Comparison of ENCODE assay signal across 1 cellular context in the genomic region with DNA sequence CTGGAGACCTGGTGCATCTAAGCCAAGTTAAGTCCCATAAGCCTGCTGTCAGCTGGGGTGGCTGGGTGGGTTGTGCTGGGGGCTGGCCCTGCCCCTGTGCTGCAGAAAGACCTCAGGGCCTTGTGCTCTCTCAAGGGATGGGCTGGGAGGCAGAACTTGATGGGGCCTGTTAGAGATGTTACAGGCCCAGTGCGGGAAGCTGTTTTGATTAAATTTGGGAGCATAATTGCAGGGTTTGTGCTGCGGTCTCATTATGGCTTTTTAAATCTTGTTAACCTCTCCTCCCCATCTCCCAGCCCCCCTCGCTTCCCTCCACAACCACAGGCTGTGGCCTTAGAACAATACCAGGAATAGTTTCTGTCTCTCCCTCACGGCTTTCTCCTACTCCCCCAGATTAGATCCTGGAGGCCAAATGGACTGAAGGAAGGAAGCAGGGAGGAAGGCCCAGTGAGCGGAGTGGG.
TF ChIP-seq lines count a peak whose summit lies in the region.

No MANE protein-coding gene starts in this region.

TF ChIP-seq in WTC11, 78 proteins besides CTCF, POLR2A, EP300 and RAD21 (continued from another document):
- TF ChIP-seq, protein P1, sequence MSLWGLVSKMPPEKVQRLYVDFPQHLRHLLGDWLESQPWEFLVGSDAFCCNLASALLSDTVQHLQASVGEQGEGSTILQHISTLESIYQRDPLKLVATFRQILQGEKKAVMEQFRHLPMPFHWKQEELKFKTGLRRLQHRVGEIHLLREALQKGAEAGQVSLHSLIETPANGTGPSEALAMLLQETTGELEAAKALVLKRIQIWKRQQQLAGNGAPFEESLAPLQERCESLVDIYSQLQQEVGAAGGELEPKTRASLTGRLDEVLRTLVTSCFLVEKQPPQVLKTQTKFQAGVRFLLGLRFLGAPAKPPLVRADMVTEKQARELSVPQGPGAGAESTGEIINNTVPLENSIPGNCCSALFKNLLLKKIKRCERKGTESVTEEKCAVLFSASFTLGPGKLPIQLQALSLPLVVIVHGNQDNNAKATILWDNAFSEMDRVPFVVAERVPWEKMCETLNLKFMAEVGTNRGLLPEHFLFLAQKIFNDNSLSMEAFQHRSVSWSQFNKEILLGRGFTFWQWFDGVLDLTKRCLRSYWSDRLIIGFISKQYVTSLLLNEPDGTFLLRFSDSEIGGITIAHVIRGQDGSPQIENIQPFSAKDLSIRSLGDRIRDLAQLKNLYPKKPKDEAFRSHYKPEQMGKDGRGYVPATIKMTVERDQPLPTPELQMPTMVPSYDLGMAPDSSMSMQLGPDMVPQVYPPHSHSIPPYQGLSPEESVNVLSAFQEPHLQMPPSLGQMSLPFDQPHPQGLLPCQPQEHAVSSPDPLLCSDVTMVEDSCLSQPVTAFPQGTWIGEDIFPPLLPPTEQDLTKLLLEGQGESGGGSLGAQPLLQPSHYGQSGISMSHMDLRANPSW (CRISPR knock-in tag; conservative IDR thresholded peaks at IDR 0.05; ENCODE audit: low read depth), result no peak
- TF ChIP-seq TP53 (CRISPR knock-in tag; IDR thresholded peaks at IDR 0.05) (no peak), HMGA2 (CRISPR knock-in tag; IDR thresholded peaks at IDR 0.05) (no peak), ZNF396 (CRISPR knock-in tag; IDR thresholded peaks at IDR 0.05; ENCODE audit: borderline replicate concordance) (no peak), ZNF263 (CRISPR knock-in tag; IDR thresholded peaks at IDR 0.05; ENCODE audit: low read depth) (no peak), CREM (CRISPR knock-in tag; IDR thresholded peaks at IDR 0.05) (no peak), FOXJ3 (CRISPR knock-in tag; IDR thresholded peaks at IDR 0.05; ENCODE audit: borderline replicate concordance) (no peak), PRRX2 (CRISPR knock-in tag; IDR thresholded peaks at IDR 0.05) (no peak), E2F5 (CRISPR knock-in tag; IDR thresholded peaks at IDR 0.05) (no peak), PREB (CRISPR knock-in tag; IDR thresholded peaks at IDR 0.05; ENCODE audit: borderline replicate concordance) (no peak), ETV6 (CRISPR knock-in tag; IDR thresholded peaks at IDR 0.05) (no peak), MLX (CRISPR knock-in tag; IDR thresholded peaks at IDR 0.05) (no peak)
- TF ChIP-seq, protein P2, sequence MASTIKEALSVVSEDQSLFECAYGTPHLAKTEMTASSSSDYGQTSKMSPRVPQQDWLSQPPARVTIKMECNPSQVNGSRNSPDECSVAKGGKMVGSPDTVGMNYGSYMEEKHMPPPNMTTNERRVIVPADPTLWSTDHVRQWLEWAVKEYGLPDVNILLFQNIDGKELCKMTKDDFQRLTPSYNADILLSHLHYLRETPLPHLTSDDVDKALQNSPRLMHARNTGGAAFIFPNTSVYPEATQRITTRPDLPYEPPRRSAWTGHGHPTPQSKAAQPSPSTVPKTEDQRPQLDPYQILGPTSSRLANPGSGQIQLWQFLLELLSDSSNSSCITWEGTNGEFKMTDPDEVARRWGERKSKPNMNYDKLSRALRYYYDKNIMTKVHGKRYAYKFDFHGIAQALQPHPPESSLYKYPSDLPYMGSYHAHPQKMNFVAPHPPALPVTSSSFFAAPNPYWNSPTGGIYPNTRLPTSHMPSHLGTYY (CRISPR knock-in tag; IDR thresholded peaks at IDR 0.05), result no peak
- TF ChIP-seq, protein P3, sequence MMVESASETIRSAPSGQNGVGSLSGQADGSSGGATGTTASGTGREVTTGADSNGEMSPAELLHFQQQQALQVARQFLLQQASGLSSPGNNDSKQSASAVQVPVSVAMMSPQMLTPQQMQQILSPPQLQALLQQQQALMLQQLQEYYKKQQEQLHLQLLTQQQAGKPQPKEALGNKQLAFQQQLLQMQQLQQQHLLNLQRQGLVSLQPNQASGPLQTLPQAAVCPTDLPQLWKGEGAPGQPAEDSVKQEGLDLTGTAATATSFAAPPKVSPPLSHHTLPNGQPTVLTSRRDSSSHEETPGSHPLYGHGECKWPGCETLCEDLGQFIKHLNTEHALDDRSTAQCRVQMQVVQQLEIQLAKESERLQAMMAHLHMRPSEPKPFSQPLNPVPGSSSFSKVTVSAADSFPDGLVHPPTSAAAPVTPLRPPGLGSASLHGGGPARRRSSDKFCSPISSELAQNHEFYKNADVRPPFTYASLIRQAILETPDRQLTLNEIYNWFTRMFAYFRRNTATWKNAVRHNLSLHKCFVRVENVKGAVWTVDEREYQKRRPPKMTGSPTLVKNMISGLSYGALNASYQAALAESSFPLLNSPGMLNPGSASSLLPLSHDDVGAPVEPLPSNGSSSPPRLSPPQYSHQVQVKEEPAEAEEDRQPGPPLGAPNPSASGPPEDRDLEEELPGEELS (CRISPR knock-in tag; IDR thresholded peaks at IDR 0.05), result no peak
- TF ChIP-seq, protein P4, sequence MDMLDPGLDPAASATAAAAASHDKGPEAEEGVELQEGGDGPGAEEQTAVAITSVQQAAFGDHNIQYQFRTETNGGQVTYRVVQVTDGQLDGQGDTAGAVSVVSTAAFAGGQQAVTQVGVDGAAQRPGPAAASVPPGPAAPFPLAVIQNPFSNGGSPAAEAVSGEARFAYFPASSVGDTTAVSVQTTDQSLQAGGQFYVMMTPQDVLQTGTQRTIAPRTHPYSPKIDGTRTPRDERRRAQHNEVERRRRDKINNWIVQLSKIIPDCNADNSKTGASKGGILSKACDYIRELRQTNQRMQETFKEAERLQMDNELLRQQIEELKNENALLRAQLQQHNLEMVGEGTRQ (CRISPR knock-in tag; IDR thresholded peaks at IDR 0.05), result no peak
- TF ChIP-seq, protein P5, sequence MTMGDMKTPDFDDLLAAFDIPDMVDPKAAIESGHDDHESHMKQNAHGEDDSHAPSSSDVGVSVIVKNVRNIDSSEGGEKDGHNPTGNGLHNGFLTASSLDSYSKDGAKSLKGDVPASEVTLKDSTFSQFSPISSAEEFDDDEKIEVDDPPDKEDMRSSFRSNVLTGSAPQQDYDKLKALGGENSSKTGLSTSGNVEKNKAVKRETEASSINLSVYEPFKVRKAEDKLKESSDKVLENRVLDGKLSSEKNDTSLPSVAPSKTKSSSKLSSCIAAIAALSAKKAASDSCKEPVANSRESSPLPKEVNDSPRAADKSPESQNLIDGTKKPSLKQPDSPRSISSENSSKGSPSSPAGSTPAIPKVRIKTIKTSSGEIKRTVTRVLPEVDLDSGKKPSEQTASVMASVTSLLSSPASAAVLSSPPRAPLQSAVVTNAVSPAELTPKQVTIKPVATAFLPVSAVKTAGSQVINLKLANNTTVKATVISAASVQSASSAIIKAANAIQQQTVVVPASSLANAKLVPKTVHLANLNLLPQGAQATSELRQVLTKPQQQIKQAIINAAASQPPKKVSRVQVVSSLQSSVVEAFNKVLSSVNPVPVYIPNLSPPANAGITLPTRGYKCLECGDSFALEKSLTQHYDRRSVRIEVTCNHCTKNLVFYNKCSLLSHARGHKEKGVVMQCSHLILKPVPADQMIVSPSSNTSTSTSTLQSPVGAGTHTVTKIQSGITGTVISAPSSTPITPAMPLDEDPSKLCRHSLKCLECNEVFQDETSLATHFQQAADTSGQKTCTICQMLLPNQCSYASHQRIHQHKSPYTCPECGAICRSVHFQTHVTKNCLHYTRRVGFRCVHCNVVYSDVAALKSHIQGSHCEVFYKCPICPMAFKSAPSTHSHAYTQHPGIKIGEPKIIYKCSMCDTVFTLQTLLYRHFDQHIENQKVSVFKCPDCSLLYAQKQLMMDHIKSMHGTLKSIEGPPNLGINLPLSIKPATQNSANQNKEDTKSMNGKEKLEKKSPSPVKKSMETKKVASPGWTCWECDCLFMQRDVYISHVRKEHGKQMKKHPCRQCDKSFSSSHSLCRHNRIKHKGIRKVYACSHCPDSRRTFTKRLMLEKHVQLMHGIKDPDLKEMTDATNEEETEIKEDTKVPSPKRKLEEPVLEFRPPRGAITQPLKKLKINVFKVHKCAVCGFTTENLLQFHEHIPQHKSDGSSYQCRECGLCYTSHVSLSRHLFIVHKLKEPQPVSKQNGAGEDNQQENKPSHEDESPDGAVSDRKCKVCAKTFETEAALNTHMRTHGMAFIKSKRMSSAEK (CRISPR knock-in tag; IDR thresholded peaks at IDR 0.05; ENCODE audit: borderline replicate concordance), result no peak
